Comparison of ENCODE assay signal across 8 cellular contexts in genomic region chr3:48694610-48695051, GRCh38. TPM values are rescaled to one million over a fixed set of nuclear protein-coding genes. Genes with fewer than 3 reads are reported as not detected.
A peak's percentile ranks its signal among the peaks of the same experiment; 100 is the strongest.
DNase-seq lines count a peak whose midpoint lies in the region; ATAC-seq and TF ChIP-seq lines count a peak whose summit lies in the region.

No MANE protein-coding gene starts in this region.

- ATAC-seq in Panc1 (peak; percentile 82), HG03135 (IDR thresholded peaks at IDR 0.05; ENCODE audit: unreplicated experiment) (no peak), GM21381 (IDR thresholded peaks at IDR 0.05; ENCODE audit: unreplicated experiment) (no peak)

- H3K4me1 ChIP-seq in Panc1 (ENCODE audit: control insufficient read depth, insufficient read depth, low read length) (peaks cover 7% of the 10 kb centered on the region; the same call in 1 of the 2 replicates), esophagus (ENCODE audit: control insufficient read depth in 2 of 2, insufficient read depth in 2 of 2, low read length in 1 of 2) (peaks cover 2 to 12% of the 10 kb centered on the region in 2 donors)

- DNase-seq in AG04449 (ENCODE audit: low read depth, low spot score) (no peak), Panc1 (ENCODE audit: low read depth, low spot score) (no peak), myocyte (ENCODE audit: low read depth) (peak; percentile 72), HT-29 (ENCODE audit: low spot score) (no peak), GM13977 (ENCODE audit: low spot score) (no peak)

- POLR2A ChIA-PET in AG04449 (lab: Yijun Ruan, JAX), result interaction anchor here (0.6 kb wide), 1 partner anchor 29 kb away, joined by 3 read pairs; no protein-coding TSS in a partner anchor
- POLR2A ChIA-PET in Panc1 (lab: Charles Lee), result no interaction called here

- no peaks in the 10 kb centered on the region for H3K9me3 ChIP-seq in Panc1 (ENCODE audit: control insufficient read depth, insufficient read depth, low read depth, low read length)
- H3K9me3 ChIP-seq in esophagus (ENCODE audit: control insufficient read depth in 2 of 2, insufficient read depth in 1 of 2, low read depth in 1 of 2, low read length in 1 of 2), result no peaks in the 10 kb centered on the region

- BruUV-seq in Panc1 (replicated peaks; lab: Mats Ljungman, UMichigan), result no TSS peak

- H3K27ac ChIP-seq in Panc1 (ENCODE audit: low read length), result no peak overlapping the region
- H3K27ac ChIP-seq in esophagus (ENCODE audit: low read depth in 2 of 2, low read length in 1 of 2), result peak overlapping the region; percentile 85 to 94

- intact Hi-C loops in Panc1 (cut with micrococcal nuclease; ENCODE audit: unreplicated experiment), result no loop called here

- 27 to 40% methylated on average over 6 of the region's 6 CpGs for WGBS in esophagus, 2 donors

- H3K27me3 ChIP-seq in Panc1 (ENCODE audit: control insufficient read depth, insufficient read depth, low read length) (no peaks in the 10 kb centered on the region), esophagus (ENCODE audit: control insufficient read depth in 1 of 2, insufficient read depth in 2 of 2, low read length in 2 of 2) (no peaks in the 10 kb centered on the region)

- H3K4me3 ChIP-seq in AG04449 (ENCODE audit: low read depth, low read length), result peak overlapping the region; percentile 26
- no peak overlapping the region for H3K4me3 ChIP-seq in Panc1 (ENCODE audit: low read depth in 2 of 2, low read length in 2 of 2)
- peak overlapping the region in 1 of 2 donors; percentile 18 for H3K4me3 ChIP-seq in esophagus (ENCODE audit: low read depth in 1 of 2, low read length in 2 of 2)

- H3K36me3 ChIP-seq in Panc1 (ENCODE audit: control insufficient read depth, insufficient read depth, low read length), result peaks cover 27% of the 10 kb centered on the region
- peaks cover 8 to 26% of the 10 kb centered on the region in 2 donors for H3K36me3 ChIP-seq in esophagus (ENCODE audit: control insufficient read depth in 2 of 2, insufficient read depth in 2 of 2, low read length in 1 of 2)

- in situ Hi-C loops in Panc1 (cut with HindIII; ENCODE audit: low pct_unique_long_range_greater_than_20kb, low sequenced_read_pairs) (no loop called here), GM13977 (cut with MboI; ENCODE audit: low pct_unique_long_range_greater_than_20kb, low sequenced_read_pairs, unreplicated experiment) (no loop called here)

- CTCF ChIA-PET in AG04449 (lab: Yijun Ruan, JAX), result interaction anchor here (0.9 kb wide), 1 partner anchor 258 kb away, joined by 3 read pairs; no protein-coding TSS in a partner anchor
- CTCF ChIA-PET in Panc1 (lab: Charles Lee), result no interaction called here

- no peak for TF ChIP-seq CTCF in AG04449 (IDR thresholded peaks at IDR 0.05; ENCODE audit: insufficient read depth, low read length, missing control alignments)
- TF ChIP-seq CTCF in Panc1 (IDR thresholded peaks at IDR 0.05), result no peak
- TF ChIP-seq CTCF in GM13977 (IDR thresholded peaks at IDR 0.05; ENCODE audit: extremely low read depth, insufficient read depth, missing control alignments), result no peak

RNA-seq across cellular contexts. Expression of gene NCKIPSD, which starts 8.9 kb away (rescaled TPM):
- total RNA-seq in Panc1 (2021; ENCODE audit: unreplicated experiment), result 26.8 TPM
- polyA plus RNA-seq in Panc1 (2012; ENCODE audit: insufficient read length), result 33.1 TPM
- 1 to 10 TPM; 7.6 to 8.2 TPM for polyA plus RNA-seq in esophagus
- 23.8 and 45.5 TPM in 2 replicates for total RNA-seq in myocyte
- polyA plus RNA-seq in myocyte (2012), result 28.6 TPM
- 33.8 and 42.8 TPM in 2 replicates for total RNA-seq in HT-29 (2014; rRNA removed; shearing (Covaris generic))

RNA-seq across cellular contexts. Expression of gene IP6K2, which starts 22.4 kb away (rescaled TPM):
- total RNA-seq in Panc1 (2021; ENCODE audit: unreplicated experiment) (50.2 TPM), myocyte (53.1 and 55.0 TPM in 2 replicates)
- polyA plus RNA-seq in Panc1 (2012; ENCODE audit: insufficient read length), result 54.2 TPM
- polyA plus RNA-seq in esophagus, result 100 to 1,000 TPM in 1 of 2 donors, 10 to 100 TPM in 1; 67.8 to 110 TPM
- 70.6 TPM for polyA plus RNA-seq in myocyte (2012)
- 46.8 and 55.9 TPM in 2 replicates for total RNA-seq in HT-29 (2014; rRNA removed; shearing (Covaris generic))

RNA-seq across cellular contexts. Expression of gene CELSR3, which starts 31.9 kb away (rescaled TPM):
- total RNA-seq in Panc1 (2021; ENCODE audit: unreplicated experiment), result 7.7 TPM
- 10.8 TPM for polyA plus RNA-seq in Panc1 (2012; ENCODE audit: insufficient read length)
- polyA plus RNA-seq in esophagus, result under 1 TPM; 0.36 to 0.77 TPM
- 2.0 and 3.2 TPM in 2 replicates for total RNA-seq in myocyte
- polyA plus RNA-seq in myocyte (2012), result 3.2 TPM
- 9.9 and 12.5 TPM in 2 replicates for total RNA-seq in HT-29 (2014; rRNA removed; shearing (Covaris generic))

RNA-seq across cellular contexts. Expression of gene SLC26A6, which starts 59.4 kb away (rescaled TPM):
- total RNA-seq in Panc1 (2021; ENCODE audit: unreplicated experiment), result 36.3 TPM
- polyA plus RNA-seq in Panc1 (2012; ENCODE audit: insufficient read length), result 32.3 TPM
- 10 to 100 TPM in 1 of 2 donors, 1 to 10 TPM in 1; 6.4 to 20.8 TPM for polyA plus RNA-seq in esophagus
- total RNA-seq in myocyte, result 18.0 and 23.2 TPM in 2 replicates
- 12.0 TPM for polyA plus RNA-seq in myocyte (2012)
- total RNA-seq in HT-29 (2014; rRNA removed; shearing (Covaris generic)), result 28.3 and 32.1 TPM in 2 replicates
